ENCODE assay signal across 13 cellular contexts in the genomic region with DNA sequence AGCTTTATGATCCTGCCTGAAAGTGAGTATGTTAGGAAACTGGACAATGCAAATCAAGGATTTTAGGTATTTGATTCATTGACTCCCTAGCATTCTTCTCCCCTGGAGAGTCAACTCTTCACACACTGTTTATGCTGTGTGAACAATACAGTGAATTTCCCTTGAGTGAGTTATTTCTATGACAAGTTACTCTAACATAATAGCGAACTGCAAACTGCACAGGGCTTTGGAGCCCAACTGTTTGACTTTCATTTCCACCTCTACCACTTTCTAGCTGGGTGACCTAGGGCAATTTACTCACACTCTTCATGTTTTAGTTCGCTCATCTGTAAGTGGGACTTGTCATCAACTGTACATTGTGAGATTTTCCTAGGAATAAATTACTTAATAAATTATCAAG.
DNase-seq lines count a peak whose midpoint lies in the region; ATAC-seq, FAIRE-seq and TF ChIP-seq lines count a peak whose summit lies in the region.
"Had no signal": no experiment of that assay in that cellular context is flagged by ENCODE, and none has a peak within 500 bp of the region (broad histone marks: within the 10 kb centered on the region; RNA-seq: fewer than 3 reads in every experiment).

No MANE protein-coding gene starts in this region.

- 87 to 89% methylated on average over 2 of the region's 2 CpGs for WGBS in pancreas, 2 donors

- H3K4me2 ChIP-seq in astrocyte (ENCODE audit: low read length) = peak overlapping the region; percentile 1

- peaks cover 65% of the 10 kb centered on the region for H3K4me1 Mint-ChIP-seq in astrocyte (ENCODE audit: low read depth, unreplicated experiment)

- peak overlapping the region; percentile 24 for H3K9ac ChIP-seq in astrocyte (ENCODE audit: low read length)

- no peak for TF ChIP-seq CTCF in astrocyte (IDR thresholded peaks at IDR 0.05; ENCODE audit: insufficient read depth, low read depth, low read length)
- no peak for TF ChIP-seq CTCF in foreskin keratinocyte (conservative IDR thresholded peaks at IDR 0.05)
- TF ChIP-seq CTCF in pancreas (IDR thresholded peaks at IDR 0.05) = no peak

- no peak overlapping the region for H3K4me3 Mint-ChIP-seq in astrocyte (ENCODE audit: unreplicated experiment)

- DNase-seq in Daoy (ENCODE audit: low read depth) (peak; percentile 23), astrocyte (ENCODE audit: low read depth) (peak; percentile 73), foreskin keratinocyte (peak; percentile 36 to 72), pancreas (no peak), caudate nucleus (lab: John Stamatoyannopoulos, UW) (no peak), NCI-H1436 treated with DMSO at 0.1 percent for 48 hours (lab: John Stamatoyannopoulos, UW) (no peak), DMS114 treated with DMSO at 0.1 percent for 48 hours (lab: John Stamatoyannopoulos, UW; ENCODE audit: unreplicated experiment) (no peak), cortex of kidney (lab: John Stamatoyannopoulos, UW) (no peak)
- DNase-seq: KBM-7, NCI-H2081 treated with DMSO at 0.1 percent for 48 hours, OCI-M1, T1000 had no signal

- H3K27me3 ChIP-seq in astrocyte (ENCODE audit: insufficient read depth, low read length) (no peaks in the 10 kb centered on the region), foreskin keratinocyte (no peaks in the 10 kb centered on the region), pancreas (no peaks in the 10 kb centered on the region)

- H3K27ac ChIP-seq in astrocyte (ENCODE audit: low read depth, low read length) = peak overlapping the region; percentile 85
- peak overlapping the region; percentile 99 for H3K27ac ChIP-seq in foreskin keratinocyte
- H3K27ac ChIP-seq in pancreas = peak overlapping the region in 3 of 4 donors; percentile 16 to 51 (median 29)
- H3K27ac ChIP-seq in caudate nucleus (ENCODE audit: low read depth, low read length) = no peak overlapping the region

- H3K36me3 Mint-ChIP-seq in astrocyte (ENCODE audit: low read depth, unreplicated experiment) = peaks cover 4% of the 10 kb centered on the region

- no peaks in the 10 kb centered on the region for H3K79me2 ChIP-seq in astrocyte (ENCODE audit: insufficient read depth, low read length)

- H4K20me1 ChIP-seq in astrocyte (ENCODE audit: insufficient read depth, low read length) = no peaks in the 10 kb centered on the region

- ATAC-seq in foreskin keratinocyte (peak; percentile 16), pancreas (peak in 3 of 4 donors; percentile 4 to 15 (median 7))

- no peaks in the 10 kb centered on the region for H3K9me3 Mint-ChIP-seq in astrocyte (ENCODE audit: unreplicated experiment)

- H3K4me3 ChIP-seq in astrocyte (ENCODE audit: insufficient read depth, low read depth, low read length) = no peak overlapping the region
- no peak overlapping the region for H3K4me3 ChIP-seq in pancreas

- FAIRE-seq in astrocyte (lab: Jason Lieb, UNC) = no peak
- no peak for FAIRE-seq in pancreas (lab: Jason Lieb, UNC)

- H2AFZ ChIP-seq in astrocyte (ENCODE audit: low read depth, low read length) = no peak overlapping the region

- intact Hi-C loops in pancreas (cut with DNase I) = no loop called here

- H3K36me3 ChIP-seq in astrocyte (ENCODE audit: insufficient read depth, low read length) = no peaks in the 10 kb centered on the region
- H3K36me3 ChIP-seq in pancreas = no peaks in the 10 kb centered on the region

- no peaks in the 10 kb centered on the region for H3K9me3 ChIP-seq in astrocyte (ENCODE audit: insufficient read depth, low read depth, low read length)
- H3K9me3 ChIP-seq in pancreas = no peaks in the 10 kb centered on the region

- no peaks in the 10 kb centered on the region for H3K27me3 Mint-ChIP-seq in astrocyte (ENCODE audit: low read depth, unreplicated experiment)
- H3K27me3 Mint-ChIP-seq: progenitor cell of endocrine pancreas had no signal

- H3K4me1 ChIP-seq in astrocyte (ENCODE audit: insufficient read depth, low read length) (peaks cover 35% of the 10 kb centered on the region), foreskin keratinocyte (peaks cover 53% of the 10 kb centered on the region), pancreas (peaks cover 0 to 6% (median 0%) of the 10 kb centered on the region in 3 donors)

- H3K27ac Mint-ChIP-seq in astrocyte (ENCODE audit: unreplicated experiment) = peak overlapping the region; percentile 89
- H3K27ac Mint-ChIP-seq: progenitor cell of endocrine pancreas had no signal

Comparison
In these comparisons a context has a peak if more than half of its experiments do, and no peak if none do; other contexts are left out.
1. DNase-seq: peak in Daoy (single experiment), astrocyte (single experiment) and foreskin keratinocyte (2 of 2); none in pancreas (0 of 6), caudate nucleus (0 of 61), NCI-H1436 treated with DMSO at 0.1 percent for 48 hours (single experiment), DMS114 treated with DMSO at 0.1 percent for 48 hours (single experiment) and cortex of kidney (single experiment).